ENCODE assay signal across 1 cellular context in genomic region chr10:116827214-116827671, GRCh38.
TF ChIP-seq lines count a peak whose summit lies in the region.

No MANE protein-coding gene starts in this region.

TF ChIP-seq in HCT116, 20 proteins besides CTCF, POLR2A, EP300 and RAD21 (continued from another document):
- no peak for TF ChIP-seq JUND (IDR thresholded peaks at IDR 0.05)
